7 cellular contexts compared by ENCODE assay signal in genomic region chr1:150580966-150581365, GRCh38. TPM values are rescaled to one million over a fixed set of nuclear protein-coding genes. Genes with fewer than 3 reads are reported as not detected.
DNase-seq lines count a peak whose midpoint lies in the region; ATAC-seq, FAIRE-seq and TF ChIP-seq lines count a peak whose summit lies in the region.
"Not testable (repeated sequence)": the region's sequence is repeated elsewhere in the genome, so short reads cannot be mapped to it uniquely, and the experiment has no call there.

No MANE protein-coding gene starts in this region.

- peaks cover 33% of the 10 kb centered on the region for H3K36me3 Mint-ChIP-seq in activated CD4-positive, alpha-beta memory T cell treated with anti-CD3 and anti-CD28 coated beads for 36 hours
- peaks cover 35% of the 10 kb centered on the region for H3K36me3 Mint-ChIP-seq in activated naive CD4-positive, alpha-beta T cell treated with anti-CD3 and anti-CD28 coated beads, Interleukin-2, amount 10 ng/mL, durations not matched to agents 7 days and 5 days
- H3K36me3 Mint-ChIP-seq in dendritic cell treated with granulocyte-macrophage colony-stimulating factor and Interleukin-4, amounts not matched to agents 40 ng/mL and 50 ng/mL, for 4 days (ENCODE audit: low read depth): peaks cover 38% of the 10 kb centered on the region
- peaks cover 28 to 34% (median 34%) of the 10 kb centered on the region in 3 donors for H3K36me3 Mint-ChIP-seq in naive thymus-derived CD8-positive, alpha-beta T cell

- not testable (repeated sequence) for TF ChIP-seq CTCF in DOHH2 (IDR thresholded peaks at IDR 0.05; ENCODE audit: low read depth, low read length, poor library complexity, severe bottlenecking); RWPE1 (conservative IDR thresholded peaks at IDR 0.05; ENCODE audit: low read depth)

- peaks cover 34% of the 10 kb centered on the region for H3K4me1 ChIP-seq in DOHH2 (ENCODE audit: control insufficient read depth, low read length)
- not testable (repeated sequence) for H3K4me1 ChIP-seq in small intestine (ENCODE audit: control insufficient read depth in 2 of 2, insufficient read depth in 1 of 2, low read depth in 1 of 2, low read length in 1 of 2)

- CTCF ChIA-PET in RWPE1 (lab: Yijun Ruan, JAX): not testable (repeated sequence)
- CTCF ChIA-PET in activated CD4-positive, alpha-beta memory T cell treated with anti-CD3 and anti-CD28 coated beads for 36 hours (lab: Charles Lee): interaction anchor here (1.0 to 15.1 kb wide), 3 partner anchors 18 to 415 kb away, joined by 3 to 276 read pairs (median 4); no protein-coding TSS in a partner anchor
- CTCF ChIA-PET in activated naive CD4-positive, alpha-beta T cell treated with anti-CD3 and anti-CD28 coated beads, Interleukin-2, amount 10 ng/mL, durations not matched to agents 7 days and 5 days (lab: Charles Lee): interaction anchor here (1.5 to 13.1 kb wide), 3 partner anchors 17 to 43 kb away, joined by 4 to 221 read pairs (median 36); no protein-coding TSS in a partner anchor

- intact Hi-C loops in activated CD4-positive, alpha-beta memory T cell treated with anti-CD3 and anti-CD28 coated beads for 36 hours (cut with micrococcal nuclease); dendritic cell treated with granulocyte-macrophage colony-stimulating factor and Interleukin-4, amounts not matched to agents 40 ng/mL and 50 ng/mL, for 4 days (cut with micrococcal nuclease): not testable (repeated sequence)

- peaks cover 19% of the 10 kb centered on the region for H3K4me1 Mint-ChIP-seq in activated CD4-positive, alpha-beta memory T cell treated with anti-CD3 and anti-CD28 coated beads for 36 hours (ENCODE audit: low read depth)
- peaks cover 21% of the 10 kb centered on the region for H3K4me1 Mint-ChIP-seq in activated naive CD4-positive, alpha-beta T cell treated with anti-CD3 and anti-CD28 coated beads, Interleukin-2, amount 10 ng/mL, durations not matched to agents 7 days and 5 days
- H3K4me1 Mint-ChIP-seq in dendritic cell treated with granulocyte-macrophage colony-stimulating factor and Interleukin-4, amounts not matched to agents 40 ng/mL and 50 ng/mL, for 4 days (ENCODE audit: low read depth): peaks cover 23% of the 10 kb centered on the region
- H3K4me1 Mint-ChIP-seq in naive thymus-derived CD8-positive, alpha-beta T cell: peaks cover 17 to 24% (median 21%) of the 10 kb centered on the region in 4 donors

- DNase-seq in RWPE1 (ENCODE audit: low spot score); activated CD4-positive, alpha-beta memory T cell treated with anti-CD3 and anti-CD28 coated beads for 36 hours; activated naive CD4-positive, alpha-beta T cell treated with anti-CD3 and anti-CD28 coated beads, Interleukin-2, amount 10 ng/mL, durations not matched to agents 7 days and 5 days; naive thymus-derived CD8-positive, alpha-beta T cell: not testable (repeated sequence)
- DNase-seq in small intestine: peak; percentile 28

- not testable (repeated sequence) for H3K27me3 ChIP-seq in DOHH2 (ENCODE audit: control insufficient read depth, low read length); small intestine (ENCODE audit: control insufficient read depth in 2 of 2, insufficient read depth in 2 of 2, low read length in 2 of 2)

- not testable (repeated sequence) for H3K9me3 Mint-ChIP-seq in activated CD4-positive, alpha-beta memory T cell treated with anti-CD3 and anti-CD28 coated beads for 36 hours; activated naive CD4-positive, alpha-beta T cell treated with anti-CD3 and anti-CD28 coated beads, Interleukin-2, amount 10 ng/mL, durations not matched to agents 7 days and 5 days; dendritic cell treated with granulocyte-macrophage colony-stimulating factor and Interleukin-4, amounts not matched to agents 40 ng/mL and 50 ng/mL, for 4 days; naive thymus-derived CD8-positive, alpha-beta T cell

- not testable (repeated sequence) for FAIRE-seq in small intestine (lab: Jason Lieb, UNC)

- H3K27ac ChIP-seq in DOHH2 (ENCODE audit: low read depth, low read length); small intestine (ENCODE audit: low read depth in 1 of 2, low read length in 1 of 2): not testable (repeated sequence)
- H3K27ac ChIP-seq in RWPE1: peak overlapping the region; percentile 98

- not testable (repeated sequence) for H3K4me3 ChIP-seq in DOHH2 (ENCODE audit: low read length); small intestine (ENCODE audit: low read depth in 1 of 2, low read length in 2 of 2)

- peak overlapping the region; percentile 18; the same call in 1 of the 2 replicates for H3K4me2 ChIP-seq in DOHH2 (ENCODE audit: low read length)

- H3K4me3 Mint-ChIP-seq in activated CD4-positive, alpha-beta memory T cell treated with anti-CD3 and anti-CD28 coated beads for 36 hours: peak overlapping the region; percentile 93
- H3K4me3 Mint-ChIP-seq in activated naive CD4-positive, alpha-beta T cell treated with anti-CD3 and anti-CD28 coated beads, Interleukin-2, amount 10 ng/mL, durations not matched to agents 7 days and 5 days: peak overlapping the region; percentile 79
- H3K4me3 Mint-ChIP-seq in dendritic cell treated with granulocyte-macrophage colony-stimulating factor and Interleukin-4, amounts not matched to agents 40 ng/mL and 50 ng/mL, for 4 days: not testable (repeated sequence)
- peak overlapping the region in 7 of 10 donors; percentile 0 to 96 (median 84) for H3K4me3 Mint-ChIP-seq in naive thymus-derived CD8-positive, alpha-beta T cell

- H3K27ac Mint-ChIP-seq in activated CD4-positive, alpha-beta memory T cell treated with anti-CD3 and anti-CD28 coated beads for 36 hours: peak overlapping the region; percentile 92
- H3K27ac Mint-ChIP-seq in activated naive CD4-positive, alpha-beta T cell treated with anti-CD3 and anti-CD28 coated beads, Interleukin-2, amount 10 ng/mL, durations not matched to agents 7 days and 5 days: peak overlapping the region; percentile 96
- H3K27ac Mint-ChIP-seq in dendritic cell treated with granulocyte-macrophage colony-stimulating factor and Interleukin-4, amounts not matched to agents 40 ng/mL and 50 ng/mL, for 4 days: peak overlapping the region; percentile 95
- H3K27ac Mint-ChIP-seq in naive thymus-derived CD8-positive, alpha-beta T cell: peak overlapping the region; percentile 89 to 99 (median 97)

- not testable (repeated sequence) for ATAC-seq in naive thymus-derived CD8-positive, alpha-beta T cell

- H3K9me3 ChIP-seq in DOHH2 (ENCODE audit: control insufficient read depth, insufficient read depth, low read length); small intestine (ENCODE audit: control insufficient read depth, low read depth): not testable (repeated sequence)

- not testable (repeated sequence) for H3F3A ChIP-seq in DOHH2 (ENCODE audit: control insufficient read depth, insufficient read depth)

- POLR2A ChIA-PET in RWPE1 (lab: Yijun Ruan, JAX; ENCODE audit: low non-redundant PET): interaction anchor here (0.5 kb wide), 1 partner anchor 29 kb away, joined by 4 read pairs; no protein-coding TSS in a partner anchor
- POLR2A ChIA-PET in activated CD4-positive, alpha-beta memory T cell treated with anti-CD3 and anti-CD28 coated beads for 36 hours (lab: Charles Lee): interaction anchor here (6.0 to 12.6 kb wide), 2 partner anchors 16 to 32 kb away, joined by 105 to 527 read pairs; no protein-coding TSS in a partner anchor
- POLR2A ChIA-PET in naive thymus-derived CD8-positive, alpha-beta T cell (lab: Charles Lee): interaction anchor here (0.6 to 16.4 kb wide), 2 partner anchors 17 to 185 kb away, joined by 3 to 1195 read pairs; no protein-coding TSS in a partner anchor

- peaks cover 28% of the 10 kb centered on the region for H4K20me1 ChIP-seq in DOHH2 (ENCODE audit: control insufficient read depth, insufficient read depth, low read depth, low read length)

- not testable (repeated sequence) for H3K9me2 ChIP-seq in DOHH2 (replicated peaks; ENCODE audit: control insufficient read depth, low read length)

- peaks cover 43% of the 10 kb centered on the region for H3K79me2 ChIP-seq in DOHH2 (ENCODE audit: control insufficient read depth, low read length)

- WGBS in small intestine, 3 donors: 89 to 94% (median 91%) methylated on average over 2 to 3 of the region's 3 CpGs

- peaks cover 37% of the 10 kb centered on the region for H3K36me3 ChIP-seq in DOHH2 (ENCODE audit: control insufficient read depth, low read length)
- not testable (repeated sequence) for H3K36me3 ChIP-seq in small intestine (ENCODE audit: control insufficient read depth in 2 of 2, insufficient read depth in 2 of 2, low read length in 2 of 2)

- H3K27me3 Mint-ChIP-seq in activated CD4-positive, alpha-beta memory T cell treated with anti-CD3 and anti-CD28 coated beads for 36 hours; activated naive CD4-positive, alpha-beta T cell treated with anti-CD3 and anti-CD28 coated beads, Interleukin-2, amount 10 ng/mL, durations not matched to agents 7 days and 5 days; dendritic cell treated with granulocyte-macrophage colony-stimulating factor and Interleukin-4, amounts not matched to agents 40 ng/mL and 50 ng/mL, for 4 days; naive thymus-derived CD8-positive, alpha-beta T cell: not testable (repeated sequence)

RNA-seq across cellular contexts. Expression of gene MCL1, which starts 1.6 kb away (rescaled TPM):
- 100 to 1,000 TPM; 280 to 288 TPM for total RNA-seq in activated CD4-positive, alpha-beta memory T cell treated with anti-CD3 and anti-CD28 coated beads for 36 hours
- total RNA-seq in naive thymus-derived CD8-positive, alpha-beta T cell: 100 to 1,000 TPM; 291 TPM
- 100 to 1,000 TPM; 125 to 170 (median 146) TPM for polyA plus RNA-seq in naive thymus-derived CD8-positive, alpha-beta T cell
- polyA plus RNA-seq in small intestine: 100 to 1,000 TPM in 2 of 3 donors, 10 to 100 TPM in 1; 87.0 to 110 (median 101) TPM

RNA-seq across cellular contexts. Expression of gene ADAMTSL4, which starts 31.8 kb away (rescaled TPM):
- 1 to 10 TPM; 1.1 TPM for total RNA-seq in activated CD4-positive, alpha-beta memory T cell treated with anti-CD3 and anti-CD28 coated beads for 36 hours
- total RNA-seq in naive thymus-derived CD8-positive, alpha-beta T cell: under 1 TPM; 0.16 to 0.29 TPM
- under 1 TPM in 1 of 3 donors, not detected in 2; 0.32 TPM for polyA plus RNA-seq in naive thymus-derived CD8-positive, alpha-beta T cell
- polyA plus RNA-seq in small intestine: 10 to 100 TPM in 1 of 3 donors, under 1 TPM in 2; 0.27 to 16.1 (median 0.45) TPM

RNA-seq across cellular contexts. Expression of gene ENSA, which starts 48.4 kb away (rescaled TPM):
- 100 to 1,000 TPM; 212 to 219 TPM for total RNA-seq in activated CD4-positive, alpha-beta memory T cell treated with anti-CD3 and anti-CD28 coated beads for 36 hours
- total RNA-seq in naive thymus-derived CD8-positive, alpha-beta T cell: 100 to 1,000 TPM; 115 to 117 TPM
- polyA plus RNA-seq in naive thymus-derived CD8-positive, alpha-beta T cell: 10 to 100 TPM; 55.2 to 64.4 (median 63.7) TPM
- polyA plus RNA-seq in small intestine: 100 to 1,000 TPM; 143 to 188 (median 160) TPM
